Comparison of ENCODE assay signal across 12 cellular contexts in genomic region chr4:52957220-52957686, GRCh38.
A peak's percentile ranks its signal among the peaks of the same experiment; 100 is the strongest.
DNase-seq lines count a peak whose midpoint lies in the region; TF ChIP-seq lines count a peak whose summit lies in the region.
"Had no signal": no experiment of that assay in that cellular context is flagged by ENCODE, and none has a peak within 500 bp of the region (broad histone marks: within the 10 kb centered on the region; RNA-seq: fewer than 3 reads in every experiment).

No MANE protein-coding gene starts in this region.

- TF ChIP-seq CTCF in neural cell (IDR thresholded peaks at IDR 0.05; ENCODE audit: poor library complexity, severe bottlenecking) = no peak

- H3K9me2 ChIP-seq in neural cell (ENCODE audit: insufficient read depth, low read length) = no peaks in the 10 kb centered on the region

- TF ChIP-seq EP300 in neural cell (conservative IDR thresholded peaks at IDR 0.05; ENCODE audit: poor library complexity, severe bottlenecking) = peak; percentile 47

- no peak overlapping the region for H3K27ac ChIP-seq in neural cell (ENCODE audit: low read length)
- H3K27ac ChIP-seq: C4-2B had no signal

- H3K79me2 ChIP-seq in neural cell (replicated peaks; ENCODE audit: insufficient read depth, low read length) = no peaks in the 10 kb centered on the region

- H3K4me3 ChIP-seq in neural cell (ENCODE audit: low read length) = no peak overlapping the region

- no peaks in the 10 kb centered on the region for H4K20me1 ChIP-seq in neural cell (ENCODE audit: insufficient read depth)

- H3K4me2 ChIP-seq in neural cell (ENCODE audit: low read length) = no peak overlapping the region

- no peaks in the 10 kb centered on the region for H3K27me3 ChIP-seq in neural cell (ENCODE audit: insufficient read depth, low read depth, low read length)

- no peak overlapping the region for H3K9ac ChIP-seq in neural cell (ENCODE audit: low read length)

- no peaks in the 10 kb centered on the region for H3F3A ChIP-seq in neural cell (ENCODE audit: insufficient read depth, low read length, poor library complexity, severe bottlenecking)

- TF ChIP-seq RAD21 in neural cell (conservative IDR thresholded peaks at IDR 0.05) = no peak

- H3K36me3 ChIP-seq in neural cell (ENCODE audit: insufficient read depth, low read length) = no peaks in the 10 kb centered on the region

- no peaks in the 10 kb centered on the region for H3K9me3 ChIP-seq in neural cell (ENCODE audit: low read length)

- peak; percentile 78 for DNase-seq in DMS153 (lab: John Stamatoyannopoulos, UW)
- DNase-seq in NCI-H2081 (lab: John Stamatoyannopoulos, UW) = peak; percentile 88 to 97
- peak; percentile 44 for DNase-seq in brain pericyte (ENCODE audit: low read depth, low spot score)
- DNase-seq in HCEC 1CT = no peak
- DNase-seq in NCI-H1048 (lab: John Stamatoyannopoulos, UW) = no peak
- DNase-seq in pons (ENCODE audit: low spot score) = no peak
- no peak for DNase-seq in UCSD-AML1 (lab: John Stamatoyannopoulos, UW; ENCODE audit: unreplicated experiment)
- DNase-seq: activated B cell treated with CpG ODN at 0.5 μM for 24 hours; foreskin melanocyte; naive thymus-derived CD4-positive, alpha-beta T cell had no signal

- H2AFZ ChIP-seq in neural cell (ENCODE audit: low read depth, low read length) = no peak overlapping the region

TF ChIP-seq in neural cell, 6 proteins besides CTCF, POLR2A, EP300 and RAD21:
- TF ChIP-seq POLR2AphosphoS5 (IDR thresholded peaks at IDR 0.05) (peak; percentile 32), SMC3 (conservative IDR thresholded peaks at IDR 0.05; ENCODE audit: poor library complexity) (no peak)

Comparison
In these comparisons a context has a peak if more than half of its experiments do, and no peak if none do; other contexts are left out.
1. DNase-seq: peak in DMS153 (single experiment), NCI-H2081 (2 of 2) and brain pericyte (single experiment); none in HCEC 1CT (single experiment), NCI-H1048 (single experiment), pons (single experiment) and UCSD-AML1 (single experiment).